ENCODE assay signal across 27 cellular contexts in the genomic region with DNA sequence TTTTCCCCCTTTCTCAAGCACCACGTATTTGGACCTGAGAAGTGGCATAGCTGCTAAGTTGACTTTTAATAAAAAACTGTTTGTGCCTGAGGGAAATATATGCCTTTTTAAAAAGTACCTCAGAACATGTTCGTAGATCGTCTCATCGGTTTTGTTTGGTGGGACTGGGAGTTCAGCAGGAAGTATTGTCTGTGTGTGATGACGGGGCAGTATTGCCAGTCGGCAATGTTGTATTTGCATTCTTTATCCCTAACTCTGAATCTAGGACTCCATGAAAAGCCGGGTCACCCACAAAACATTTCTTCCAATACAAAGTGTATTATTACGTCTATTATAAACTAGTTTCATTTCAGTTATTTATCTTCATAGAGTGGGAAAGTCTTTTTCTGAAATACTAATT. TPM values are rescaled to one million over a fixed set of nuclear protein-coding genes. Genes with fewer than 3 reads are reported as not detected.
A peak's percentile ranks its signal among the peaks of the same experiment; 100 is the strongest.
DNase-seq lines count a peak whose midpoint lies in the region; ATAC-seq, FAIRE-seq and TF ChIP-seq lines count a peak whose summit lies in the region.
"Had no signal": no experiment of that assay in that cellular context is flagged by ENCODE, and none has a peak within 500 bp of the region (broad histone marks: within the 10 kb centered on the region; RNA-seq: fewer than 3 reads in every experiment).

No MANE protein-coding gene starts in this region.

- H4K91ac ChIP-seq in H1 (replicated peaks; ENCODE audit: insufficient read length, low read length) = no peak overlapping the region

- H3K79me1 ChIP-seq in H1 (ENCODE audit: low read depth, low read length) = no peaks in the 10 kb centered on the region

- H3K4me2 ChIP-seq in mammary epithelial cell (ENCODE audit: insufficient read depth, low read depth, low read length) (no peak overlapping the region), H1 (ENCODE audit: insufficient read depth in 1 of 2, low read depth in 2 of 2, low read length in 2 of 2) (no peak overlapping the region)
- H3K4me2 ChIP-seq: BLaER1 had no signal

- H3K9me3 ChIP-seq in mammary epithelial cell (replicated peaks; ENCODE audit: insufficient read depth, low read length) = no peaks in the 10 kb centered on the region
- H3K9me3 ChIP-seq in H1 (ENCODE audit: insufficient read depth in 2 of 2, low read depth in 1 of 2, low read length in 1 of 2) = no peaks in the 10 kb centered on the region; a peak in 1 of 4 replicates
- H3K9me3 ChIP-seq: BLaER1, SJSA1 had no signal

- no peak overlapping the region for H3K27ac ChIP-seq in mammary epithelial cell (ENCODE audit: insufficient read depth, low read depth, low read length)
- no peak overlapping the region for H3K27ac ChIP-seq in H1 (ENCODE audit: low read depth, low read length)
- H3K27ac ChIP-seq: BLaER1, SJSA1 had no signal

- no peak overlapping the region for H2BK15ac ChIP-seq in H1 (ENCODE audit: low read length)

- 80% methylated on average over 8 of the region's 8 CpGs for WGBS in mammary epithelial cell (ENCODE audit: low coverage, missing lambda C conversion rate)
- 84% methylated on average over 8 of the region's 8 CpGs; no CpG with 5 or more reads in 1 of the 2 experiments for WGBS in H1 (ENCODE audit: extremely low coverage in 1 of 2, insufficient coverage in 1 of 2, insufficient read length in 1 of 2, insufficient replicate concordance in 2 of 2, low coverage in 1 of 2, low lambda C conversion rate in 2 of 2, missing lambda C conversion rate in 1 of 2), 2 experiments

- H2BK120ac ChIP-seq in H1 (replicated peaks; ENCODE audit: low read depth, low read length) = no peak overlapping the region

- intact Hi-C loops in mammary epithelial cell (cut with micrococcal nuclease) = no loop called here

- H2AFZ ChIP-seq in mammary epithelial cell (ENCODE audit: low read depth, low read length) (no peak overlapping the region), H1 (ENCODE audit: low read length) (no peak overlapping the region)

- no peak overlapping the region for H3K18ac ChIP-seq in H1 (ENCODE audit: extremely low read depth, low read length)

- in situ Hi-C loops in T47D (cut with HindIII; ENCODE audit: low pct_unique_long_range_greater_than_20kb, low sequenced_read_pairs) (no loop called here), mammary epithelial cell (cut with MboI; ENCODE audit: low sequenced_read_pairs in 2 of 2) (loop anchor here in 1 of 2 donors (10.0 kb wide), 1 partner anchor 275 kb away; no protein-coding TSS in a partner anchor)

- no peaks in the 10 kb centered on the region for H3K79me2 ChIP-seq in mammary epithelial cell (ENCODE audit: insufficient read depth, low read length)
- H3K79me2 ChIP-seq in H1 (ENCODE audit: control insufficient read depth in 1 of 2, insufficient read depth in 2 of 2, low read length in 2 of 2) = no peaks in the 10 kb centered on the region

- H3K36me3 ChIP-seq in mammary epithelial cell (ENCODE audit: insufficient read depth, low read length) (no peaks in the 10 kb centered on the region), H1 (ENCODE audit: control insufficient read depth in 2 of 4, insufficient read depth in 4 of 4, low read length in 3 of 4) (no peaks in the 10 kb centered on the region)
- H3K36me3 ChIP-seq: BLaER1, SJSA1 had no signal

- no peak overlapping the region for H2AK5ac ChIP-seq in H1 (ENCODE audit: low read depth, low read length)

- no peak for TF ChIP-seq CTCF in mammary epithelial cell (conservative IDR thresholded peaks at IDR 0.05 in 1 of 2, IDR thresholded peaks at IDR 0.05 in 1 of 2; ENCODE audit: extremely low read depth in 1 of 2, insufficient read depth in 1 of 2, low read depth in 1 of 2, low read length in 2 of 2)
- no peak for TF ChIP-seq CTCF in H1 (IDR thresholded peaks at IDR 0.05; ENCODE audit: control extremely low read depth in 1 of 3, insufficient read depth in 1 of 3, low read depth in 1 of 3, low read length in 3 of 3)

- peak; percentile 48 for FAIRE-seq in H1 (lab: Jason Lieb, UNC)
- FAIRE-seq: GM12892 had no signal

- H3K4me1 ChIP-seq in mammary epithelial cell (ENCODE audit: insufficient read depth, low read length) (no peaks in the 10 kb centered on the region), H1 (replicated peaks in 1 of 4; ENCODE audit: control insufficient read depth in 3 of 4, insufficient read depth in 4 of 4, low read length in 3 of 4) (peaks cover 0 to 8% (median 5%) of the 10 kb centered on the region in 4 experiments; a peak in 4 of 7 replicates)
- H3K4me1 ChIP-seq: BLaER1, SJSA1 had no signal

- CTCF ChIA-PET in mammary epithelial cell (lab: Charles Lee; ENCODE audit: low non-redundant PET) = no interaction called here
- CTCF ChIA-PET in H1 (lab: Charles Lee; ENCODE audit: partially characterized antibody) = interaction anchor here (1.3 to 1.9 kb wide), 2 partner anchors 15 to 21 kb away, joined by 5 to 8 read pairs; a partner anchor contains a TSS

- no peak overlapping the region for H2BK20ac ChIP-seq in H1 (ENCODE audit: low read length)

- no peak overlapping the region for H3K9ac ChIP-seq in mammary epithelial cell (ENCODE audit: insufficient read depth, low read length)
- no peak overlapping the region for H3K9ac ChIP-seq in H1 (replicated peaks in 1 of 4; ENCODE audit: extremely low read depth in 1 of 4, low read depth in 3 of 4, low read length in 3 of 4)
- H3K9ac ChIP-seq: BLaER1 had no signal

- no peak overlapping the region for H3K56ac ChIP-seq in H1 (replicated peaks; ENCODE audit: insufficient read length, low read depth, low read length)

- no peak overlapping the region for H3K4ac ChIP-seq in H1 (replicated peaks; ENCODE audit: insufficient read length, low read depth, low read length)

- H4K8ac ChIP-seq in H1 (ENCODE audit: extremely low read depth, insufficient read depth, low read length) = no peak overlapping the region

- dilution Hi-C loops in mammary epithelial cell (cut with HindIII; ENCODE audit: low sequenced_read_pairs) = loop anchor here (5.0 to 10.0 kb wide), 2 partner anchors 58 to 95 kb away; no protein-coding TSS in a partner anchor

- DNase-seq in T47D (ENCODE audit: low read depth in 1 of 2, low spot score in 1 of 2) = peak; percentile 13 to 21
- no peak for DNase-seq in mammary epithelial cell
- DNase-seq in NOMO-1 treated with dmso at 0.1 percent for 144 hours (lab: John Stamatoyannopoulos, UW; ENCODE audit: unreplicated experiment) = peak; percentile 39
- no peak for DNase-seq in H1 (ENCODE audit: low read depth in 1 of 2, low spot score in 2 of 2)
- no peak for DNase-seq in NCI-H82 (lab: John Stamatoyannopoulos, UW)
- no peak for DNase-seq in HUDEP-2 (lab: John Stamatoyannopoulos, UW; ENCODE audit: unreplicated experiment in 76 of 76)
- DNase-seq: CD4-positive, CD25-positive, alpha-beta regulatory T cell; DMS153; DND-41; GOT3; KBM-7; MV-4-11; NCI-H1105; NCI-H1436 treated with DMSO at 0.1 percent for 48 hours; NCI-H187 treated with DMSO at 0.1 percent for 48 hours; NCI-H446; NCI-H524 treated with DMSO at 0.1 percent for 48 hours; NCI-H774; NK-92 treated with Interleukin-12 subunit alpha and Interleukin-12 subunit beta, amount 100 ng/mL, for 24 hours; PC-3; T-cell had no signal

- H4K20me1 ChIP-seq in mammary epithelial cell (ENCODE audit: insufficient read depth, low read length) (no peaks in the 10 kb centered on the region), H1 (replicated peaks in 1 of 2; ENCODE audit: control insufficient read depth in 1 of 2, insufficient read depth in 2 of 2, low read length in 2 of 2) (no peaks in the 10 kb centered on the region)
- H4K20me1 ChIP-seq: BLaER1 had no signal

- no peak for ATAC-seq in HG02981 (IDR thresholded peaks at IDR 0.05; ENCODE audit: unreplicated experiment)
- ATAC-seq: HCT116, PC-3, Right ventricle myocardium inferior, T-cell had no signal

- TF ChIP-seq POLR2A in H1 (IDR thresholded peaks at IDR 0.05; ENCODE audit: control extremely low read depth in 1 of 2, low read depth in 2 of 2, low read length in 2 of 2) = no peak

- H3K27me3 ChIP-seq in mammary epithelial cell (ENCODE audit: insufficient read depth, low read length) (no peaks in the 10 kb centered on the region), H1 (replicated peaks in 1 of 4; ENCODE audit: control insufficient read depth in 3 of 4, extremely low read depth in 1 of 4, insufficient read depth in 3 of 4, low read length in 3 of 4) (no peaks in the 10 kb centered on the region)
- H3K27me3 ChIP-seq: BLaER1 had no signal

- TF ChIP-seq RAD21 in H1 (IDR thresholded peaks at IDR 0.05 in 1 of 2, conservative IDR thresholded peaks at IDR 0.05 in 1 of 2; ENCODE audit: low read depth in 2 of 2, low read length in 2 of 2) = no peak

- H3K23ac ChIP-seq in H1 (ENCODE audit: insufficient read length) = no peak overlapping the region

- H2BK12ac ChIP-seq in H1 (ENCODE audit: low read depth, low read length) = no peak overlapping the region

- no peak overlapping the region for H2BK5ac ChIP-seq in H1 (ENCODE audit: low read depth, low read length)

- no peak overlapping the region for H3K14ac ChIP-seq in H1 (ENCODE audit: insufficient read length)

- no peak overlapping the region for H4K5ac ChIP-seq in H1 (ENCODE audit: insufficient read length, low read depth, low read length)

- H3K4me3 ChIP-seq in mammary epithelial cell (replicated peaks in 1 of 3; ENCODE audit: insufficient read depth in 1 of 3, low read depth in 2 of 3, low read length in 3 of 3) (no peak overlapping the region), H1 (ENCODE audit: extremely low read depth in 1 of 4, insufficient read depth in 2 of 4, low read depth in 3 of 4, low read length in 4 of 4) (no peak overlapping the region)
- H3K4me3 ChIP-seq: BLaER1, SJSA1 had no signal

- H3K23me2 ChIP-seq in H1 (ENCODE audit: low read depth, low read length) = no peaks in the 10 kb centered on the region

- POLR2A ChIA-PET in H1 (lab: Charles Lee; ENCODE audit: partially characterized antibody) = interaction anchor here (1.2 to 1.4 kb wide), 2 partner anchors 20 to 134 kb away, joined by 3 to 4 read pairs; no protein-coding TSS in a partner anchor

- no TSS peak for BruUV-seq in mammary epithelial cell (replicated peaks; lab: Mats Ljungman, UMichigan)

- TF ChIP-seq EP300 in H1 (IDR thresholded peaks at IDR 0.05; ENCODE audit: borderline replicate concordance in 1 of 2, low read depth in 2 of 2, low read length in 2 of 2) = no peak

TF ChIP-seq in H1, 55 proteins besides CTCF, POLR2A, EP300 and RAD21:
- no peak for TF ChIP-seq SP1 (IDR thresholded peaks at IDR 0.05; ENCODE audit: low read depth, low read length)

RNA-seq across cellular contexts. Expression of a gene that starts 19.7 kb away (rescaled TPM):
- total RNA-seq in mammary epithelial cell = 10 to 100 TPM; 20.8 to 35.3 TPM
- polyA plus RNA-seq in mammary epithelial cell (11.1 TPM), H1 (2011; rRNA removed) (7.1 and 8.5 TPM in 2 replicates)
- polyA minus RNA-seq in mammary epithelial cell = 62.7 TPM
- total RNA-seq in H1 (2021; fragmentation: NEBNext Ultra II Directional; extraction: Animal tissue kit (Norgen Biotek cat#: 25700)) = 44.5 and 48.2 TPM in 2 replicates
- polyA plus RNA-seq in H1 (2011; cell fraction: cytosol; rRNA removed) = 12.2 TPM
- polyA plus RNA-seq in H1 (2011; cell fraction: nucleus; rRNA removed) = 21.7 TPM
- polyA plus RNA-seq in H1 (2012, experiment 1 of 2) = 10.5 to 16.0 TPM (median 13.6 TPM) in 4 replicates
- polyA plus RNA-seq in H1 (2012, experiment 2 of 2) = 1.5 TPM
- polyA plus RNA-seq in H1 (2013, experiment 1 of 2) = 16.1 TPM
- 15.0 TPM for polyA plus RNA-seq in H1 (2013, experiment 2 of 2)
- polyA minus RNA-seq in H1 (2011; rRNA and poly(A)+ RNA removed) = 79.9 and 132 TPM in 2 replicates
- polyA minus RNA-seq in H1 (2011; cell fraction: cytosol; rRNA and poly(A)+ RNA removed) = 72.6 TPM
- polyA minus RNA-seq in H1 (2011; cell fraction: nucleus; rRNA and poly(A)+ RNA removed) = 192 TPM

Comparison
In these comparisons a context has a peak if more than half of its experiments do, and no peak if none do; other contexts are left out.
1. DNase-seq: peak in T47D (2 of 2) and NOMO-1 treated with dmso at 0.1 percent for 144 hours (single experiment); none in mammary epithelial cell (single experiment), H1 (0 of 2), NCI-H82 (single experiment) and HUDEP-2 (0 of 76).